Comparison of ENCODE assay signal across 9 cellular contexts in the genomic region with DNA sequence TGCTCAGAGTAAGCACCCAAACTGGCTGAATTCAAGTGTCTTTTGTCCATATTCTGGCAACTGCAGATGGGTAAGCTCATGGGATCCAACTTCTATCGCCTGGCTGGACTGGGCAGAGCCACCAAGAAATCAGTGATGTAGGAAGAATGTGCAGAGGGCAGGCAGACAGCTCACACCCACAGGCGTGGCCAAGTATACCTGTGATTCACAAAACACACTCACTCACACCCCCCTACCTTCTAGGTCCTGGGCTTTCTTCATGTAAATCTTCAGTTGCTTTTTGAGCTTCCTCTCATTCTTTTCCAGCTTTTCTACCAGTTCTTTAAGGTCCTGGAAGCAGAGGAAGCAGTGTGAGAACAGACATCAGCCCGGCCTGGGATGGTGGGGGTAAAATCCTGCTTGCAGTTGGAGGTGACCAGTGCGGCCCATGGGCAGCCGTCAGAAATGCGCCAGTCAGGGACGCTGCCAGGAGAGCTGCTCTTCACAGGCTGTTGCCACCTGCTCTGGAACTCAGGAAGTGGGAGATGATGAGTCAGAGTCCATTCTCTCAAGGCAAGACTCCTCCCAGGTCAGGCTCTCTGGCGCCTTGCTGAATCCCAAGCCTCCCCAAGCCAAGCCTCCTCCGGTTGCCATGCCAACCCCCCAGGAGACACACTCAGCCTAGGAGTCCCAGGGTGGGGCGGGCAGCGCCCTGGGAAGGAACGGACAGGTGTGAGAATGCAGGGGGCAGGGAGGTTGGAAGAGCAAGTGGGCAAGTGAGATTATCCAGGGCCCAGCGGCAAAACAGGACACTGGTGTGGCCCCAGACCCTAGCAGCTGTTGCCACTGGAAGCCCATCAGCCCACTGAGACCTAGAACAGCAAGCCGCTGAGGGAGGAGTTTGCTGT. TPM values are rescaled to one million over a fixed set of nuclear protein-coding genes. Genes with fewer than 3 reads are reported as not detected.
DNase-seq lines count a peak whose midpoint lies in the region; ATAC-seq and TF ChIP-seq lines count a peak whose summit lies in the region.
"Had no signal": no experiment of that assay in that cellular context is flagged by ENCODE, and none has a peak within 500 bp of the region (broad histone marks: within the 10 kb centered on the region; RNA-seq: fewer than 3 reads in every experiment).

No MANE protein-coding gene starts in this region.

- no peaks in the 10 kb centered on the region for H4K20me1 ChIP-seq in neural progenitor cell (ENCODE audit: low read depth)

- H3K4me2 ChIP-seq in neural progenitor cell: no peak overlapping the region

- peaks cover 54% of the 10 kb centered on the region for H3K4me1 Mint-ChIP-seq in neural progenitor cell
- no peaks in the 10 kb centered on the region for H3K4me1 Mint-ChIP-seq in activated CD4-positive, alpha-beta T cell treated with anti-CD3 and anti-CD28 coated beads for 36 hours

- H3K4me3 ChIP-seq in neural progenitor cell: no peak overlapping the region
- H3K4me3 ChIP-seq: dorsolateral prefrontal cortex had no signal

- intact Hi-C loops in activated CD4-positive, alpha-beta T cell treated with anti-CD3 and anti-CD28 coated beads for 36 hours (cut with DNase I, micrococcal nuclease): no loop called here

- DNase-seq in GM04503 (ENCODE audit: low read depth) (peak; percentile 21), NCI-H2227 (lab: John Stamatoyannopoulos, UW; ENCODE audit: unreplicated experiment) (peak; percentile 81), ecto neural progenitor cell (ENCODE audit: low spot score) (peak; percentile 53), neural progenitor cell (ENCODE audit: low spot score) (peak; percentile 53), occipital lobe (lab: John Stamatoyannopoulos, UW) (no peak), CD1c-positive myeloid dendritic cell (ENCODE audit: extremely low spot score) (no peak)
- no peak for DNase-seq in activated CD4-positive, alpha-beta T cell treated with anti-CD3 and anti-CD28 coated beads for 36 hours

- H3K36me3 Mint-ChIP-seq in neural progenitor cell: peaks cover 6% of the 10 kb centered on the region
- no peaks in the 10 kb centered on the region for H3K36me3 Mint-ChIP-seq in activated CD4-positive, alpha-beta T cell treated with anti-CD3 and anti-CD28 coated beads for 36 hours (ENCODE audit: low read depth)

- no peaks in the 10 kb centered on the region for H3K79me2 ChIP-seq in neural progenitor cell (ENCODE audit: low read depth)

- H2AFZ ChIP-seq in neural progenitor cell (replicated peaks): no peak overlapping the region

- peaks cover 30% of the 10 kb centered on the region for H3K4me1 ChIP-seq in neural progenitor cell

- no peak overlapping the region for H3K27ac Mint-ChIP-seq in neural progenitor cell
- H3K27ac Mint-ChIP-seq in activated CD4-positive, alpha-beta T cell treated with anti-CD3 and anti-CD28 coated beads for 36 hours: no peak overlapping the region

- H3K4me3 Mint-ChIP-seq in neural progenitor cell: no peak overlapping the region
- no peak overlapping the region for H3K4me3 Mint-ChIP-seq in activated CD4-positive, alpha-beta T cell treated with anti-CD3 and anti-CD28 coated beads for 36 hours

- POLR2A ChIA-PET in activated CD4-positive, alpha-beta T cell treated with anti-CD3 and anti-CD28 coated beads for 36 hours (lab: Charles Lee): no interaction called here

- peaks cover 23% of the 10 kb centered on the region for H3K27me3 Mint-ChIP-seq in neural progenitor cell (ENCODE audit: insufficient read depth, low read depth)
- H3K27me3 Mint-ChIP-seq in activated CD4-positive, alpha-beta T cell treated with anti-CD3 and anti-CD28 coated beads for 36 hours: peaks cover 2% of the 10 kb centered on the region

- no peaks in the 10 kb centered on the region for H3K9me3 Mint-ChIP-seq in neural progenitor cell
- H3K9me3 Mint-ChIP-seq in activated CD4-positive, alpha-beta T cell treated with anti-CD3 and anti-CD28 coated beads for 36 hours (ENCODE audit: low read depth): no peaks in the 10 kb centered on the region

- CTCF ChIA-PET in activated CD4-positive, alpha-beta T cell treated with anti-CD3 and anti-CD28 coated beads for 36 hours (lab: Charles Lee): interaction anchor here (0.6 to 3.7 kb wide), 2 partner anchors 9 to 11 kb away, joined by 3 to 13 read pairs; no protein-coding TSS in a partner anchor

- no peak for TF ChIP-seq CTCF in neural progenitor cell (IDR thresholded peaks at IDR 0.05)

- H3K9ac ChIP-seq in neural progenitor cell: no peak overlapping the region

- H3K27me3 ChIP-seq in neural progenitor cell: no peaks in the 10 kb centered on the region

- no peaks in the 10 kb centered on the region for H3K36me3 ChIP-seq in neural progenitor cell

- H3K9me3 ChIP-seq in neural progenitor cell (ENCODE audit: low read depth): no peaks in the 10 kb centered on the region

- H3F3A ChIP-seq in neural progenitor cell (ENCODE audit: low read depth): no peaks in the 10 kb centered on the region

- no peak overlapping the region for H3K27ac ChIP-seq in neural progenitor cell
- H3K27ac ChIP-seq: dorsolateral prefrontal cortex had no signal

- no peak for ATAC-seq in HG03521 (IDR thresholded peaks at IDR 0.05; ENCODE audit: unreplicated experiment)
- ATAC-seq in activated CD4-positive, alpha-beta T cell treated with anti-CD3 and anti-CD28 coated beads for 36 hours: no peak

RNA-seq across cellular contexts. Expression of gene ACAA2, which starts 36.2 kb away (rescaled TPM):
- total RNA-seq in neural progenitor cell (ENCODE audit: low replicate concordance): 70.9 and 91.9 TPM in 2 replicates
- total RNA-seq in occipital lobe: 22.5 TPM
- total RNA-seq in activated CD4-positive, alpha-beta T cell treated with anti-CD3 and anti-CD28 coated beads for 36 hours: 10 to 100 TPM; 63.4 to 75.2 TPM

Comparison
In these comparisons a context has a peak if more than half of its experiments do, and no peak if none do; other contexts are left out.
1. DNase-seq: peak in GM04503 (single experiment), NCI-H2227 (single experiment), ecto neural progenitor cell (single experiment) and neural progenitor cell (single experiment); none in occipital lobe (single experiment), CD1c-positive myeloid dendritic cell (single experiment) and activated CD4-positive, alpha-beta T cell treated with anti-CD3 and anti-CD28 coated beads for 36 hours (single experiment).